ENCODE assay signal across 10 cellular contexts in genomic region chr20:17210387-17210786, GRCh38. TPM values are rescaled to one million over a fixed set of nuclear protein-coding genes. Genes with fewer than 3 reads are reported as not detected.
"Had no signal": no experiment of that assay in that cellular context is flagged by ENCODE, and none has a peak within 500 bp of the region (broad histone marks: within the 10 kb centered on the region; RNA-seq: fewer than 3 reads in every experiment).

No MANE protein-coding gene starts in this region.

- H3K9ac ChIP-seq: KMS-11 had no signal

- H3K4me2 ChIP-seq: KMS-11 had no signal

- DNase-seq: IMR-90, KBM-7, KG1 had no signal

- H3K27ac ChIP-seq: HL-60, KMS-11 had no signal

- ATAC-seq: HepG2, K562 had no signal

- H3K4me3 ChIP-seq: K562 had no signal

RNA-seq across cellular contexts. Expression of gene PCSK2, which starts 16.5 kb away (rescaled TPM):
- total RNA-seq: HepG2, HT-29, HT1080, IMR-90 had no signal
- polyA plus RNA-seq: HepG2, IgD-negative memory B cell, IMR-90 had no signal
